Comparison of ENCODE assay signal across 14 cellular contexts in the genomic region with DNA sequence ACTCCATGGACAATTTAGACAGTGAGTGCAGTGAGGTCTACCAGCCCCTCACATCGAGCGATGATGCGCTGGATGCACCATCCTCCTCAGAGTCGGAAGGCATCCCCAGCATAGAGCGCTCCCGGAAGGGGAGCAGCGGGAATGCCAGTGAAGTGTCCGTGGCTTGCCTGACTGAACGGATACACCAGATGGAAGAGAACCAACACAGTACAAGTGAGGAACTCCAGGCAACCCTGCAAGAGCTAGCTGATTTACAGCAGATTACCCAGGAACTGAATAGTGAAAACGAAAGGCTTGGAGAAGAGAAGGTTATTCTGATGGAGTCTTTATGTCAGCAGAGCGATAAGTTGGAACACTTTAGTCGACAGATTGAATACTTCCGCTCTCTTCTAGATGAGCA.
"Had no signal": no experiment of that assay in that cellular context is flagged by ENCODE, and none has a peak within 500 bp of the region (broad histone marks: within the 10 kb centered on the region; RNA-seq: fewer than 3 reads in every experiment).

No MANE protein-coding gene starts in this region.

- H3K27me3 ChIP-seq: foreskin keratinocyte, spleen, thyroid gland had no signal

- H3K27ac ChIP-seq: foreskin keratinocyte, lower lobe of right lung, spleen, thyroid gland, WERI-Rb-1 had no signal

- DNase-seq: activated CD4-positive, alpha-beta T cell treated with anti-CD3 and anti-CD28 coated beads for 1 hour; activated CD4-positive, alpha-beta T cell treated with anti-CD3 and anti-CD28 coated beads, Interleukin-2, amount 50 U/mL, for 48 hours; activated gamma-delta T cell treated with Interleukin-2 at 50 U/mL for 16 hours; foreskin keratinocyte; lower lobe of right lung; spleen; stimulated activated CD4-positive, alpha-beta T cell treated with anti-CD3 and anti-CD28 coated beads, Interleukin-4, amount 100 ng/mL, for 4 hours; stimulated activated naive B cell treated with anti-CD40 and anti-IgM and Interleukin-4, amounts not matched to agents 10 μg/mL and 1 μg/mL and 100 μg/mL, for 72 hours; T-helper 1 cell; T1000; thyroid gland; WERI-Rb-1 had no signal

- H3K27me3 Mint-ChIP-seq: dendritic cell treated with granulocyte-macrophage colony-stimulating factor and Interleukin-4, amounts not matched to agents 40 ng/mL and 50 ng/mL, for 4 days; natural killer cell treated with Interleukin-12 subunit alpha and Interleukin-12 subunit beta and Interleukin-15 and Interleukin-18, amount 100 ng/mL, for 72 hours; stimulated activated naive B cell treated with anti-CD40 and anti-IgM and Interleukin-4, amounts not matched to agents 10 μg/mL and 1 μg/mL and 100 μg/mL, for 72 hours had no signal

- H3K9me3 ChIP-seq: lower lobe of right lung, spleen, thyroid gland had no signal

- H3K4me1 ChIP-seq: foreskin keratinocyte had no signal

- H3K4me3 ChIP-seq: lower lobe of right lung, spleen, thyroid gland had no signal

- H3K27ac Mint-ChIP-seq: dendritic cell treated with granulocyte-macrophage colony-stimulating factor and Interleukin-4, amounts not matched to agents 40 ng/mL and 50 ng/mL, for 4 days had no signal

- H3K4me3 Mint-ChIP-seq: dendritic cell treated with granulocyte-macrophage colony-stimulating factor and Interleukin-4, amounts not matched to agents 40 ng/mL and 50 ng/mL, for 4 days; natural killer cell treated with Interleukin-12 subunit alpha and Interleukin-12 subunit beta and Interleukin-15 and Interleukin-18, amount 100 ng/mL, for 72 hours; stimulated activated naive B cell treated with anti-CD40 and anti-IgM and Interleukin-4, amounts not matched to agents 10 μg/mL and 1 μg/mL and 100 μg/mL, for 72 hours had no signal

- ATAC-seq: foreskin keratinocyte; natural killer cell treated with Interleukin-12 subunit alpha and Interleukin-12 subunit beta and Interleukin-15 and Interleukin-18, amount 100 ng/mL, for 72 hours; stimulated activated naive B cell treated with anti-CD40 and anti-IgM and Interleukin-4, amounts not matched to agents 10 μg/mL and 1 μg/mL and 100 μg/mL, for 72 hours had no signal

- H3K9me3 Mint-ChIP-seq: dendritic cell treated with granulocyte-macrophage colony-stimulating factor and Interleukin-4, amounts not matched to agents 40 ng/mL and 50 ng/mL, for 4 days; natural killer cell treated with Interleukin-12 subunit alpha and Interleukin-12 subunit beta and Interleukin-15 and Interleukin-18, amount 100 ng/mL, for 72 hours; stimulated activated naive B cell treated with anti-CD40 and anti-IgM and Interleukin-4, amounts not matched to agents 10 μg/mL and 1 μg/mL and 100 μg/mL, for 72 hours had no signal
